21 cellular contexts compared by ENCODE assay signal in the genomic region with DNA sequence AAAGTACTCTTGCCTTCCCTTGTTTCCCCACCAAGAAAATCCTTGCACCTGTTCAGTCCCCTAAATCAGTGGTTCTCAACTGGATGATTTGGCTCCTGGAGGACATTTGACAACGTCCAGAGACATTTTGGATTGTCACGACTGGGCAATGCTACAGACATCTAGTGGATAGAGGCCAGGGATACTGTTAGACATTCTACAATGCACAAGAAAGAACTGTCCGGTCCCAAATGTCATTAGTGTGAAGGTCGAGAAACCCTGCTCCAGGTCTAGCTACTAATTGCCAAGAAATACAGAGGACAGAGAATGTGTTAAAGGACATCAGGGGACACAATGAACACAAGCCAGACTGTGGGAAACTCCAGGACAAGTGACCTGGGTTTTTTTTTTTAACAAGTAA. TPM values are rescaled to one million over a fixed set of nuclear protein-coding genes. Genes with fewer than 3 reads are reported as not detected.
"Had no signal": no experiment of that assay in that cellular context is flagged by ENCODE, and none has a peak within 500 bp of the region (broad histone marks: within the 10 kb centered on the region; RNA-seq: fewer than 3 reads in every experiment).

No MANE protein-coding gene starts in this region.

- H3K4me3 ChIP-seq: esophagus muscularis mucosa, gastrocnemius medialis, left lung, lower lobe of right lung, ovary, prostate gland, spleen had no signal

- H3K9me3 Mint-ChIP-seq: nephron had no signal

- H3K27ac Mint-ChIP-seq: effector memory CD8-positive, alpha-beta T cell; naive B cell; nephron; stimulated activated naive B cell treated with anti-CD40 and anti-IgM and Interleukin-4, amounts not matched to agents 10 μg/mL and 1 μg/mL and 100 μg/mL, for 72 hours; stimulated activated naive CD8-positive, alpha-beta T cell treated with anti-CD3 and anti-CD28 coated beads, Interleukin-15, amount 100 ng/mL, for 72 hours; type B pancreatic cell had no signal

- H3K4me1 Mint-ChIP-seq: naive B cell; nephron; stimulated activated naive B cell treated with anti-CD40 and anti-IgM and Interleukin-4, amounts not matched to agents 10 μg/mL and 1 μg/mL and 100 μg/mL, for 72 hours; stimulated activated naive CD8-positive, alpha-beta T cell treated with anti-CD3 and anti-CD28 coated beads, Interleukin-15, amount 100 ng/mL, for 72 hours had no signal

- H3K27ac ChIP-seq: epithelial cell of prostate, esophagus muscularis mucosa, gastrocnemius medialis, left lung, lower lobe of right lung, ovary, prostate gland, spleen had no signal

- H3K4me1 ChIP-seq: esophagus muscularis mucosa, gastrocnemius medialis, left lung, lower lobe of right lung, prostate gland, spleen had no signal

- H3K9me3 ChIP-seq: esophagus muscularis mucosa, gastrocnemius medialis, left lung, lower lobe of right lung, ovary, prostate gland had no signal

- DNase-seq: central memory CD4-positive, alpha-beta T cell; cortex of kidney; effector memory CD8-positive, alpha-beta T cell; gastrocnemius medialis; glutamatergic neuron; left lung; lower lobe of right lung; mesendoderm; naive B cell; ovary; spleen; stimulated activated CD4-positive, alpha-beta T cell treated with anti-CD3 and anti-CD28 coated beads, Interleukin-15, amount 100 ng/mL, for 24 hours; stimulated activated CD4-positive, alpha-beta T cell treated with anti-CD3 and anti-CD28 coated beads, Interleukin-1b, Interleukin-23, amount 100 ng/mL, for 48 hours; stimulated activated CD4-positive, alpha-beta T cell treated with anti-CD3 and anti-CD28 coated beads, Interleukin-4, amount 100 ng/mL, for 4 hours; stimulated activated naive B cell treated with anti-CD40 and anti-IgM and Interleukin-4, amounts not matched to agents 10 μg/mL and 1 μg/mL and 100 μg/mL, for 72 hours; stimulated activated naive CD8-positive, alpha-beta T cell treated with anti-CD3 and anti-CD28 coated beads, Interleukin-15, amount 100 ng/mL, for 72 hours had no signal

- H3K27me3 Mint-ChIP-seq: type B pancreatic cell had no signal

- H3K36me3 Mint-ChIP-seq: naive B cell; stimulated activated naive B cell treated with anti-CD40 and anti-IgM and Interleukin-4, amounts not matched to agents 10 μg/mL and 1 μg/mL and 100 μg/mL, for 72 hours; type B pancreatic cell had no signal

- H3K4me3 Mint-ChIP-seq: effector memory CD8-positive, alpha-beta T cell; naive B cell; nephron; stimulated activated naive B cell treated with anti-CD40 and anti-IgM and Interleukin-4, amounts not matched to agents 10 μg/mL and 1 μg/mL and 100 μg/mL, for 72 hours; stimulated activated naive CD8-positive, alpha-beta T cell treated with anti-CD3 and anti-CD28 coated beads, Interleukin-15, amount 100 ng/mL, for 72 hours; type B pancreatic cell had no signal

- H3K27me3 ChIP-seq: esophagus muscularis mucosa, gastrocnemius medialis, left lung, ovary had no signal

- H3K36me3 ChIP-seq: esophagus muscularis mucosa, gastrocnemius medialis, left lung, lower lobe of right lung, ovary, prostate gland, spleen had no signal

RNA-seq across cellular contexts. Expression of gene LRP2, which starts 60.0 kb away (rescaled TPM):
- total RNA-seq: esophagus muscularis mucosa, gastrocnemius medialis, spleen had no signal
- polyA plus RNA-seq: spleen had no signal
